ENCODE assay signal across 8 cellular contexts in genomic region chr1:150876111-150876434, GRCh38. TPM values are rescaled to one million over a fixed set of nuclear protein-coding genes. Genes with fewer than 3 reads are reported as not detected.
DNase-seq lines count a peak whose midpoint lies in the region; ATAC-seq, FAIRE-seq and TF ChIP-seq lines count a peak whose summit lies in the region.

No MANE protein-coding gene starts in this region.

- CTCF ChIA-PET in H1 (lab: Charles Lee; ENCODE audit: partially characterized antibody) = no interaction called here

- H4K5ac ChIP-seq in H1 (ENCODE audit: insufficient read length, low read depth, low read length) = no peak overlapping the region

- H2BK12ac ChIP-seq in H1 (ENCODE audit: low read depth, low read length) = no peak overlapping the region

- H2BK5ac ChIP-seq in H1 (ENCODE audit: low read depth, low read length) = peak overlapping the region; percentile 66; the same call in 1 of the 2 replicates

- H3K18ac ChIP-seq in H1 (ENCODE audit: extremely low read depth, low read length) = no peak overlapping the region

- no peak; a peak in 1 of 3 replicates for TF ChIP-seq POLR2A in H1 (IDR thresholded peaks at IDR 0.05; ENCODE audit: control extremely low read depth in 1 of 2, low read depth in 2 of 2, low read length in 2 of 2)

- ATAC-seq in HG02763 (IDR thresholded peaks at IDR 0.05; ENCODE audit: unreplicated experiment) = no peak

- H3K4me1 ChIP-seq in H1 (replicated peaks in 1 of 4; ENCODE audit: control insufficient read depth in 3 of 4, insufficient read depth in 4 of 4, low read length in 3 of 4) (no peaks in the 10 kb centered on the region), mononuclear cell (ENCODE audit: insufficient read depth, low read length) (peaks cover 36% of the 10 kb centered on the region), urinary bladder (ENCODE audit: insufficient read depth) (no peaks in the 10 kb centered on the region)

- no peak overlapping the region for H2BK20ac ChIP-seq in H1 (ENCODE audit: low read length)

- no peak overlapping the region for H3K56ac ChIP-seq in H1 (replicated peaks; ENCODE audit: insufficient read length, low read depth, low read length)

- peak overlapping the region; percentile 73 for H3K27ac ChIP-seq in KOPT-K1 (ENCODE audit: low read depth, low read length, poor library complexity, severe bottlenecking)
- peak overlapping the region; percentile 65; the same call in 1 of the 2 replicates for H3K27ac ChIP-seq in SK-N-MC
- H3K27ac ChIP-seq in H1 (ENCODE audit: low read depth, low read length) = no peak overlapping the region
- peak overlapping the region; percentile 94 for H3K27ac ChIP-seq in urinary bladder (ENCODE audit: low read depth)

- no peak for TF ChIP-seq EP300 in H1 (IDR thresholded peaks at IDR 0.05; ENCODE audit: borderline replicate concordance in 1 of 2, low read depth in 2 of 2, low read length in 2 of 2)

- no peak overlapping the region for H2AK5ac ChIP-seq in H1 (ENCODE audit: low read depth, low read length)

- FAIRE-seq in H1 (lab: Jason Lieb, UNC) = no peak

- H3K27me3 ChIP-seq in H1 (replicated peaks in 1 of 4; ENCODE audit: control insufficient read depth in 3 of 4, extremely low read depth in 1 of 4, insufficient read depth in 3 of 4, low read length in 3 of 4) = no peaks in the 10 kb centered on the region
- H3K27me3 ChIP-seq in mononuclear cell (ENCODE audit: insufficient read depth, low read length) = no peaks in the 10 kb centered on the region

- POLR2A ChIA-PET in H1 (lab: Charles Lee; ENCODE audit: partially characterized antibody) = interaction anchor here (0.6 to 0.8 kb wide), 2 partner anchors 13 to 297 kb away, joined by 3 read pairs; no protein-coding TSS in a partner anchor

- WGBS in H1 (ENCODE audit: extremely low coverage in 1 of 2, insufficient coverage in 1 of 2, insufficient read length in 1 of 2, insufficient replicate concordance in 2 of 2, low coverage in 1 of 2, low lambda C conversion rate in 2 of 2, missing lambda C conversion rate in 1 of 2), 2 experiments = 0% methylated on average over 3 of the region's 21 CpGs; no CpG with 5 or more reads in 1 of the 2 experiments
- WGBS in urinary bladder = under 1% methylated on average over 21 of the region's 21 CpGs

- H3K4me3 ChIP-seq in SK-N-MC (peak overlapping the region; percentile 86), H1 (ENCODE audit: extremely low read depth in 1 of 4, insufficient read depth in 2 of 4, low read depth in 3 of 4, low read length in 4 of 4) (peak overlapping the region; percentile 55 to 89 (median 72)), mononuclear cell (ENCODE audit: low read length) (peak overlapping the region; percentile 95), urinary bladder (ENCODE audit: low read depth, low read length) (peak overlapping the region; percentile 96)

- no peak overlapping the region for H3K4ac ChIP-seq in H1 (replicated peaks; ENCODE audit: insufficient read length, low read depth, low read length)

- H3K79me1 ChIP-seq in H1 (ENCODE audit: low read depth, low read length) = peaks cover 3% of the 10 kb centered on the region; the same call in 1 of the 2 replicates

- DNase-seq in DMS79 (lab: John Stamatoyannopoulos, UW) = peak; percentile 66
- peak; percentile 51 for DNase-seq in GM20000 (ENCODE audit: low spot score)
- no peak for DNase-seq in SK-N-MC (ENCODE audit: low read depth, low spot score)
- DNase-seq in H1 (ENCODE audit: low read depth in 1 of 2, low spot score in 2 of 2) = peak in 1 of 2 experiments; percentile 23

- H4K20me1 ChIP-seq in H1 (replicated peaks in 1 of 2; ENCODE audit: control insufficient read depth in 1 of 2, insufficient read depth in 2 of 2, low read length in 2 of 2) = no peaks in the 10 kb centered on the region

- peaks cover 9 to 36% of the 10 kb centered on the region in 2 experiments; a peak in 3 of 4 replicates for H3K79me2 ChIP-seq in H1 (ENCODE audit: control insufficient read depth in 1 of 2, insufficient read depth in 2 of 2, low read length in 2 of 2)

- H2BK15ac ChIP-seq in H1 (ENCODE audit: low read length) = no peak overlapping the region

- no peak for TF ChIP-seq RAD21 in H1 (IDR thresholded peaks at IDR 0.05 in 1 of 2, conservative IDR thresholded peaks at IDR 0.05 in 1 of 2; ENCODE audit: low read depth in 2 of 2, low read length in 2 of 2)

- H2BK120ac ChIP-seq in H1 (replicated peaks; ENCODE audit: low read depth, low read length) = no peak overlapping the region

- H4K8ac ChIP-seq in H1 (ENCODE audit: extremely low read depth, insufficient read depth, low read length) = peak overlapping the region; percentile 80; the same call in 1 of the 2 replicates

- H3K23ac ChIP-seq in H1 (ENCODE audit: insufficient read length) = no peak overlapping the region

- H3K4me2 ChIP-seq in H1 (ENCODE audit: insufficient read depth in 1 of 2, low read depth in 2 of 2, low read length in 2 of 2) = peak overlapping the region; percentile 71 to 81

- no peaks in the 10 kb centered on the region for H3K36me3 ChIP-seq in KOPT-K1 (ENCODE audit: insufficient read depth, low read length)
- H3K36me3 ChIP-seq in SK-N-MC (ENCODE audit: insufficient read depth, low read length) = peaks cover 8% of the 10 kb centered on the region
- H3K36me3 ChIP-seq in H1 (ENCODE audit: control insufficient read depth in 2 of 4, insufficient read depth in 4 of 4, low read length in 3 of 4) = 0 out of 8 replicates have a peak, but pooled peaks cover 0 to 3% (median 0%) of the 10 kb centered on the region in 4 experiments
- H3K36me3 ChIP-seq in urinary bladder (ENCODE audit: insufficient read depth) = no peaks in the 10 kb centered on the region

- H2AFZ ChIP-seq in H1 (ENCODE audit: low read length) = no peak overlapping the region

- TF ChIP-seq CTCF in GM20000 (IDR thresholded peaks at IDR 0.05; ENCODE audit: extremely low read depth, missing control alignments) = no peak
- TF ChIP-seq CTCF in H1 (IDR thresholded peaks at IDR 0.05; ENCODE audit: control extremely low read depth in 1 of 3, insufficient read depth in 1 of 3, low read depth in 1 of 3, low read length in 3 of 3) = no peak

- H3K14ac ChIP-seq in H1 (ENCODE audit: insufficient read length) = no peak overlapping the region

- H4K91ac ChIP-seq in H1 (replicated peaks; ENCODE audit: insufficient read length, low read length) = no peak overlapping the region

- peak overlapping the region; percentile 80 for H3K9ac ChIP-seq in SK-N-MC (ENCODE audit: insufficient read length)
- peak overlapping the region in 3 of 4 experiments; percentile 20 to 53 (median 28); a peak in 1 of 7 replicates for H3K9ac ChIP-seq in H1 (replicated peaks in 1 of 4; ENCODE audit: extremely low read depth in 1 of 4, low read depth in 3 of 4, low read length in 3 of 4)

- H3K23me2 ChIP-seq in H1 (ENCODE audit: low read depth, low read length) = no peaks in the 10 kb centered on the region; the same call in 1 of the 2 replicates

- H3K9me3 ChIP-seq in KOPT-K1 (ENCODE audit: insufficient read depth, low read length, poor library complexity, severe bottlenecking) = no peaks in the 10 kb centered on the region
- no peaks in the 10 kb centered on the region for H3K9me3 ChIP-seq in SK-N-MC (ENCODE audit: low read depth, low read length)
- H3K9me3 ChIP-seq in H1 (ENCODE audit: insufficient read depth in 2 of 2, low read depth in 1 of 2, low read length in 1 of 2) = no peaks in the 10 kb centered on the region
- no peaks in the 10 kb centered on the region for H3K9me3 ChIP-seq in mononuclear cell (ENCODE audit: low read depth, low read length)

TF ChIP-seq in H1, 55 proteins besides CTCF, POLR2A, EP300 and RAD21 (continues in another document):
- TF ChIP-seq CBX5 (IDR thresholded peaks at IDR 0.05; ENCODE audit: low read depth, low read length) = no peak
- peak; percentile 59 for TF ChIP-seq SAP30 (IDR thresholded peaks at IDR 0.05; ENCODE audit: insufficient read depth, insufficient replicate concordance, low read length)
- 0 out of 2 replicates have a peak, but pooled peaks have one; percentile 46 for TF ChIP-seq TAF1 (IDR thresholded peaks at IDR 0.05; ENCODE audit: low read depth, low read length)
- TF ChIP-seq RXRA (IDR thresholded peaks at IDR 0.05; ENCODE audit: insufficient read depth, low read depth, low read length) = no peak

RNA-seq across cellular contexts. Expression of gene ARNT, which starts 0.3 kb away (rescaled TPM):
- total RNA-seq in H1 (2021; fragmentation: NEBNext Ultra II Directional; extraction: Animal tissue kit (Norgen Biotek cat#: 25700)) = 28.5 and 29.4 TPM in 2 replicates
- 18.6 and 19.0 TPM in 2 replicates for polyA plus RNA-seq in H1 (2011; rRNA removed)
- 19.4 TPM for polyA plus RNA-seq in H1 (2011; cell fraction: cytosol; rRNA removed)
- polyA plus RNA-seq in H1 (2011; cell fraction: nucleus; rRNA removed) = 28.4 TPM
- polyA plus RNA-seq in H1 (2012, experiment 1 of 2) = 18.8 to 24.0 TPM (median 21.4 TPM) in 4 replicates
- polyA plus RNA-seq in H1 (2012, experiment 2 of 2) = 3.3 TPM
- 14.0 TPM for polyA plus RNA-seq in H1 (2013, experiment 1 of 2)
- polyA plus RNA-seq in H1 (2013, experiment 2 of 2) = 14.2 TPM
- polyA minus RNA-seq in H1 (2011; rRNA and poly(A)+ RNA removed) = 44.7 and 48.5 TPM in 2 replicates
- polyA minus RNA-seq in H1 (2011; cell fraction: cytosol; rRNA and poly(A)+ RNA removed) = 15.1 TPM
- polyA minus RNA-seq in H1 (2011; cell fraction: nucleus; rRNA and poly(A)+ RNA removed) = 33.8 TPM
- total RNA-seq in mononuclear cell = 38.5 TPM
- 62.9 TPM for total RNA-seq in urinary bladder
- polyA plus RNA-seq in urinary bladder = 32.1 TPM

RNA-seq across cellular contexts. Expression of gene CTXND2, which starts 10.9 kb away (rescaled TPM):
- not detected in 2 replicates for total RNA-seq in H1 (2021; fragmentation: NEBNext Ultra II Directional; extraction: Animal tissue kit (Norgen Biotek cat#: 25700))
- not detected in 2 replicates for polyA plus RNA-seq in H1 (2011; rRNA removed)
- polyA plus RNA-seq in H1 (2011; cell fraction: cytosol; rRNA removed) = not detected
- not detected for polyA plus RNA-seq in H1 (2011; cell fraction: nucleus; rRNA removed)
- not detected in 4 replicates for polyA plus RNA-seq in H1 (2012, experiment 1 of 2)
- polyA plus RNA-seq in H1 (2012, experiment 2 of 2) = not detected
- polyA plus RNA-seq in H1 (2013, experiment 1 of 2) = not detected
- not detected for polyA plus RNA-seq in H1 (2013, experiment 2 of 2)
- polyA minus RNA-seq in H1 (2011; rRNA and poly(A)+ RNA removed) = not detected in 2 replicates
- polyA minus RNA-seq in H1 (2011; cell fraction: cytosol; rRNA and poly(A)+ RNA removed) = not detected
- not detected for polyA minus RNA-seq in H1 (2011; cell fraction: nucleus; rRNA and poly(A)+ RNA removed)
- total RNA-seq in mononuclear cell = not detected
- total RNA-seq in urinary bladder = not detected
- polyA plus RNA-seq in urinary bladder = not detected

RNA-seq across cellular contexts. Expression of gene SETDB1, which starts 50.1 kb away (rescaled TPM):
- 48.8 and 49.9 TPM in 2 replicates for total RNA-seq in H1 (2021; fragmentation: NEBNext Ultra II Directional; extraction: Animal tissue kit (Norgen Biotek cat#: 25700))
- polyA plus RNA-seq in H1 (2011; rRNA removed) = 26.9 and 27.5 TPM in 2 replicates
- 33.1 TPM for polyA plus RNA-seq in H1 (2011; cell fraction: cytosol; rRNA removed)
- polyA plus RNA-seq in H1 (2011; cell fraction: nucleus; rRNA removed) = 56.0 TPM
- polyA plus RNA-seq in H1 (2012, experiment 1 of 2) = 39.7 to 50.9 TPM (median 43.9 TPM) in 4 replicates
- 9.5 TPM for polyA plus RNA-seq in H1 (2012, experiment 2 of 2)
- 23.7 TPM for polyA plus RNA-seq in H1 (2013, experiment 1 of 2)
- polyA plus RNA-seq in H1 (2013, experiment 2 of 2) = 23.0 TPM
- 79.4 and 81.0 TPM in 2 replicates for polyA minus RNA-seq in H1 (2011; rRNA and poly(A)+ RNA removed)
- polyA minus RNA-seq in H1 (2011; cell fraction: cytosol; rRNA and poly(A)+ RNA removed) = 32.3 TPM
- 66.2 TPM for polyA minus RNA-seq in H1 (2011; cell fraction: nucleus; rRNA and poly(A)+ RNA removed)
- total RNA-seq in mononuclear cell = 47.3 TPM
- 47.6 TPM for total RNA-seq in urinary bladder
- 21.0 TPM for polyA plus RNA-seq in urinary bladder
